20 cellular contexts compared by ENCODE assay signal in genomic region chr7:155610633-155611193, GRCh38. TPM values are rescaled to one million over a fixed set of nuclear protein-coding genes. Genes with fewer than 3 reads are reported as not detected.
DNase-seq lines count a peak whose midpoint lies in the region; ATAC-seq, FAIRE-seq and TF ChIP-seq lines count a peak whose summit lies in the region.
"Had no signal": no experiment of that assay in that cellular context is flagged by ENCODE, and none has a peak within 500 bp of the region (broad histone marks: within the 10 kb centered on the region; RNA-seq: fewer than 3 reads in every experiment).

No MANE protein-coding gene starts in this region.

- H3K4me3 ChIP-seq in bronchial epithelial cell (ENCODE audit: low read depth, low read length), result no peak overlapping the region
- no peak overlapping the region for H3K4me3 ChIP-seq in upper lobe of right lung
- H3K4me3 ChIP-seq: MG63, SK-N-MC had no signal

- intact Hi-C loops in upper lobe of right lung (cut with DNase I), result no loop called here

- no peak overlapping the region for H3K27ac ChIP-seq in upper lobe of right lung
- H3K27ac ChIP-seq: KMS-11, SK-N-MC had no signal

- no peaks in the 10 kb centered on the region for H3K36me3 ChIP-seq in bronchial epithelial cell (ENCODE audit: control insufficient read depth, insufficient read depth, low read length)
- no peaks in the 10 kb centered on the region for H3K36me3 ChIP-seq in upper lobe of right lung
- H3K36me3 ChIP-seq: MG63 had no signal

- TF ChIP-seq CTCF in bronchial epithelial cell (IDR thresholded peaks at IDR 0.05; ENCODE audit: insufficient read depth, low read length, severe bottlenecking) (no peak), upper lobe of right lung (IDR thresholded peaks at IDR 0.05) (no peak)

- peak; percentile 93 for FAIRE-seq in bronchial epithelial cell (lab: Jason Lieb, UNC)
- FAIRE-seq: H1 had no signal

- peak; percentile 50 for DNase-seq in NCI-H2029 treated with DMSO at 0.1 percent for 48 hours (lab: John Stamatoyannopoulos, UW)
- no peak for DNase-seq in NCI-H2029 (lab: John Stamatoyannopoulos, UW)
- DNase-seq in NCI-H345 treated with DMSO at 0.1 percent for 48 hours (lab: John Stamatoyannopoulos, UW; ENCODE audit: unreplicated experiment), result peak; percentile 47
- DNase-seq in bronchial epithelial cell (ENCODE audit: low read depth), result no peak
- no peak for DNase-seq in upper lobe of right lung
- DNase-seq in NOMO-1 treated with dmso at 0.1 percent for 144 hours (lab: John Stamatoyannopoulos, UW; ENCODE audit: unreplicated experiment), result no peak
- no peak for DNase-seq in activated CD8-positive, alpha-beta memory T cell treated with anti-CD3 and anti-CD28 coated beads for 24 hours
- DNase-seq in AG20443 (ENCODE audit: low spot score), result no peak
- DNase-seq: 8988T, DND-41, MG63, NCI-H1105 treated with DMSO at 0.1 percent for 48 hours, NCI-H187 treated with DMSO at 0.1 percent for 48 hours, NCI-H2227 treated with DMSO at 0.1 percent for 48 hours, NCI-H526 treated with DMSO at 0.1 percent for 48 hours had no signal

- no peaks in the 10 kb centered on the region for H3K4me1 ChIP-seq in upper lobe of right lung

- H3K27me3 ChIP-seq in bronchial epithelial cell (ENCODE audit: control insufficient read depth, insufficient read depth, low read length) (peaks cover 2% of the 10 kb centered on the region), upper lobe of right lung (no peaks in the 10 kb centered on the region)
- H3K27me3 ChIP-seq: MG63 had no signal

- no peaks in the 10 kb centered on the region for H3K9me3 ChIP-seq in upper lobe of right lung
- H3K9me3 ChIP-seq: MG63 had no signal

- peak; percentile 25 for ATAC-seq in upper lobe of right lung
- ATAC-seq: Panc1, Right ventricle myocardium inferior had no signal

RNA-seq across cellular contexts. Expression of gene RBM33, which starts 33.7 kb away (rescaled TPM):
- total RNA-seq in bronchial epithelial cell (17.1 and 27.8 TPM in 2 replicates), upper lobe of right lung (62.8 TPM)

Comparison
In these comparisons a context has a peak if more than half of its experiments do, and no peak if none do; other contexts are left out.
1. DNase-seq: peak in NCI-H2029 treated with DMSO at 0.1 percent for 48 hours (single experiment) and NCI-H345 treated with DMSO at 0.1 percent for 48 hours (single experiment); none in NCI-H2029 (single experiment), bronchial epithelial cell (single experiment), upper lobe of right lung (single experiment), NOMO-1 treated with dmso at 0.1 percent for 144 hours (single experiment), activated CD8-positive, alpha-beta memory T cell treated with anti-CD3 and anti-CD28 coated beads for 24 hours (single experiment) and AG20443 (single experiment).